In genomic region chr7:142859829-142860228, GRCh38 we compare ENCODE assay signal across 15 cellular contexts. TPM values are rescaled to one million over a fixed set of nuclear protein-coding genes. Genes with fewer than 3 reads are reported as not detected.
A peak's percentile ranks its signal among the peaks of the same experiment; 100 is the strongest.
DNase-seq lines count a peak whose midpoint lies in the region; ATAC-seq, FAIRE-seq and TF ChIP-seq lines count a peak whose summit lies in the region.
"Had no signal": no experiment of that assay in that cellular context is flagged by ENCODE, and none has a peak within 500 bp of the region (broad histone marks: within the 10 kb centered on the region; RNA-seq: fewer than 3 reads in every experiment).

No MANE protein-coding gene starts in this region.

- intact Hi-C loops in K562 (cut with micrococcal nuclease) = no loop called here

- H3K79me2 ChIP-seq in K562 (ENCODE audit: control insufficient read depth, insufficient read depth, low read length) = no peaks in the 10 kb centered on the region

- H4K20me1 ChIP-seq in K562 (replicated peaks; ENCODE audit: control insufficient read depth, insufficient read depth, low read length) = no peaks in the 10 kb centered on the region; the same call in 1 of the 2 replicates

- 6% methylated on average over 5 of the region's 5 CpGs for WGBS in K562 (ENCODE audit: insufficient coverage, low coverage, missing lambda C conversion rate)

- DNase-seq in A172 (ENCODE audit: low spot score) = peak; percentile 10
- peak; percentile 18 for DNase-seq in HS-5 (ENCODE audit: low read depth)
- DNase-seq in K562 (ENCODE audit: extremely low read depth in 1 of 4, low spot score in 3 of 4) = no peak
- peak; percentile 14 for DNase-seq in kidney tubule cell (ENCODE audit: low spot score)
- DNase-seq in NCI-H226 = no peak
- no peak for DNase-seq in NCI-H774 (lab: John Stamatoyannopoulos, UW)
- no peak for DNase-seq in Ammon's horn (ENCODE audit: low spot score)
- DNase-seq: activated CD4-positive, alpha-beta T cell treated with anti-CD3 and anti-CD28 coated beads for 4 hours; cerebellar nuclear complex; kidney glomerular epithelial cell; NCI-H748 treated with DMSO at 0.1 percent for 48 hours; nephron progenitor cell; stimulated activated CD8-positive, alpha-beta memory T cell treated with anti-CD3 and anti-CD28 coated beads, Interleukin-4, amount 100 ng/mL, for 48 hours had no signal

- peaks cover 13 to 56% of the 10 kb centered on the region in 2 experiments; a peak in 4 of 5 replicates for H3K27me3 ChIP-seq in K562 (ENCODE audit: control insufficient read depth in 2 of 2, insufficient read depth in 2 of 2, low read length in 2 of 2)

- no peak overlapping the region for H2AFZ ChIP-seq in K562 (ENCODE audit: low read depth, low read length)

- no peak overlapping the region for H3K4me2 ChIP-seq in K562 (ENCODE audit: insufficient read depth, low read length)

- no peak overlapping the region for H3K4me3 ChIP-seq in K562

- TF ChIP-seq RAD21 in K562 (CRISPR knock-in tag; conservative IDR thresholded peaks at IDR 0.05 in 1 of 2, IDR thresholded peaks at IDR 0.05 in 1 of 2) = no peak

- in situ Hi-C loops in K562 (cut with MboI) = loop anchor here (5.0 kb wide), 1 partner anchor 362 kb away; the partner anchor contains the start of gene TAS2R40

- no peak for TF ChIP-seq CTCF in K562 (IDR thresholded peaks at IDR 0.05 in 2 of 3, conservative IDR thresholded peaks at IDR 0.05 in 1 of 3; ENCODE audit: insufficient read depth in 2 of 3, low read depth in 1 of 3, low read length in 3 of 3)

- FAIRE-seq in K562 (lab: Jason Lieb, UNC) = peak; percentile 42

- H3K36me3 ChIP-seq in K562 (ENCODE audit: control insufficient read depth, insufficient read depth, low read length) = no peaks in the 10 kb centered on the region

- TF ChIP-seq EP300 in K562 (IDR thresholded peaks at IDR 0.05; ENCODE audit: low read length) = no peak

- POLR2A ChIA-PET in K562 (lab: Yijun Ruan, JAX) = interaction anchor here (0.7 to 1.3 kb wide), 3 partner anchors 18 to 1131 kb away, joined by 3 to 4 read pairs (median 3); no protein-coding TSS in a partner anchor

- no peak overlapping the region for H3K27ac ChIP-seq in K562 (ENCODE audit: extremely low read depth, low read depth, low read length)

- H3K4me1 ChIP-seq in K562 (replicated peaks in 1 of 2; ENCODE audit: control insufficient read depth in 2 of 2, insufficient read depth in 2 of 2, low read length in 2 of 2) = peaks cover 7 to 13% of the 10 kb centered on the region in 2 experiments; a peak in 4 of 5 replicates

- no peak for TF ChIP-seq POLR2A in K562 (conservative IDR thresholded peaks at IDR 0.05)

- ATAC-seq in K562 (no peak), HG02610 (IDR thresholded peaks at IDR 0.05; ENCODE audit: unreplicated experiment) (no peak)

- H3K9ac ChIP-seq in K562 (ENCODE audit: insufficient read depth in 1 of 2, low read depth in 2 of 2, low read length in 2 of 2) = no peak overlapping the region

- H3K9me1 ChIP-seq in K562 (ENCODE audit: control insufficient read depth, insufficient read depth, low read length) = no peaks in the 10 kb centered on the region

- CTCF ChIA-PET in K562 (lab: Yijun Ruan, JAX; ENCODE audit: low intra/inter-chr PET ratio) = no interaction called here

- no peaks in the 10 kb centered on the region for H3K9me3 ChIP-seq in K562 (replicated peaks; ENCODE audit: control insufficient read depth, insufficient read depth, low read depth, low read length)

- BruUV-seq in K562 (replicated peaks; lab: Mats Ljungman, UMichigan) = no TSS peak

TF ChIP-seq in K562, 482 proteins besides CTCF, POLR2A, EP300 and RAD21:
- TF ChIP-seq TAL1 (IDR thresholded peaks at IDR 0.05) (no peak), FOSL1 (tag; conservative IDR thresholded peaks at IDR 0.05) (0 out of 2 replicates have a peak, but pooled peaks have one; percentile 13)
TF ChIP-seq in K562: peak in this region for 1.

RNA-seq across cellular contexts. Expression of gene EPHB6, which starts 5.0 kb away (rescaled TPM):
- 2.0 and 2.7 TPM in 2 replicates for total RNA-seq in A172 (2014; rRNA removed; shearing (Covaris generic))
- total RNA-seq in K562 (2011; cell fraction: chromatin; rRNA removed; ENCODE audit: low replicate concordance) = 81.3 and 499 TPM in 2 replicates
- total RNA-seq in K562 (2011; cell fraction: nucleolus; rRNA removed) = 147 and 442 TPM in 2 replicates
- 112 and 171 TPM in 2 replicates for total RNA-seq in K562 (2011; cell fraction: nucleoplasm; rRNA removed)
- total RNA-seq in K562 (2014; rRNA removed) (10.4 and 11.3 TPM in 2 replicates), K562 (2014; rRNA removed; fragmentation: Illumina TruSeq; extraction: Trizol) (4.1 and 4.3 TPM in 2 replicates), K562 (2015; rRNA removed; fragmentation: Illumina TruSeq; extraction: Trizol) (1.5 and 2.1 TPM in 2 replicates), K562 (2021) (13.2 and 19.1 TPM in 2 replicates)
- polyA plus RNA-seq in K562 (2011; rRNA removed) (108 and 123 TPM in 2 replicates), K562 (2014; fragmentation: Illumina TruSeq; extraction: Trizol) (7.6 and 10.7 TPM in 2 replicates), K562 (2014; fragmentation: Nextera tagmentation; extraction: Ambion mirVana) (1 to 10 TPM; 1.4 to 2.5 TPM), K562 (2014; rRNA removed) (12.0 and 16.3 TPM in 2 replicates)
- 99.6 and 191 TPM in 2 replicates for polyA plus RNA-seq in K562 (2011; cell fraction: cytosol; rRNA removed)
- 516 and 1,081 TPM in 2 replicates for polyA plus RNA-seq in K562 (2011; cell fraction: nucleus; rRNA removed)
- 8.8 and 13.0 TPM in 2 replicates for polyA plus RNA-seq in K562 (2012)
- polyA minus RNA-seq in K562 (2011; rRNA and poly(A)+ RNA removed) = 56.3 and 87.3 TPM in 2 replicates
- polyA minus RNA-seq in K562 (2011; cell fraction: cytosol; rRNA and poly(A)+ RNA removed) = 119 and 124 TPM in 2 replicates
- polyA minus RNA-seq in K562 (2011; cell fraction: nucleus; rRNA and poly(A)+ RNA removed) = 75.4 and 113 TPM in 2 replicates

RNA-seq across cellular contexts. Expression of gene TRPV6, which starts 25.7 kb away (rescaled TPM):
- not detected in 2 replicates for total RNA-seq in A172 (2014; rRNA removed; shearing (Covaris generic))
- 2.1 and 5.6 TPM in 2 replicates for total RNA-seq in K562 (2011; cell fraction: chromatin; rRNA removed; ENCODE audit: low replicate concordance)
- 3.2 and 3.3 TPM in 2 replicates for total RNA-seq in K562 (2011; cell fraction: nucleolus; rRNA removed)
- 2.2 and 2.7 TPM in 2 replicates for total RNA-seq in K562 (2011; cell fraction: nucleoplasm; rRNA removed)
- total RNA-seq in K562 (2014; rRNA removed) (0.04 and 0.36 TPM in 2 replicates), K562 (2014; rRNA removed; fragmentation: Illumina TruSeq; extraction: Trizol) (0.11 and 0.51 TPM in 2 replicates), K562 (2015; rRNA removed; fragmentation: Illumina TruSeq; extraction: Trizol) (0.04 and 0.11 TPM in 2 replicates), K562 (2021) (0.18 and 0.81 TPM in 2 replicates)
- polyA plus RNA-seq in K562 (2011; rRNA removed) (0.08 and 0.37 TPM in 2 replicates), K562 (2014; fragmentation: Illumina TruSeq; extraction: Trizol) (0.25 and 0.26 TPM in 2 replicates), K562 (2014; fragmentation: Nextera tagmentation; extraction: Ambion mirVana) (under 1 TPM; 0.04 to 0.06 TPM), K562 (2014; rRNA removed) (0.22 and 0.32 TPM in 2 replicates)
- 0.19 and 0.33 TPM in 2 replicates for polyA plus RNA-seq in K562 (2011; cell fraction: cytosol; rRNA removed)
- polyA plus RNA-seq in K562 (2011; cell fraction: nucleus; rRNA removed) = 3.7 and 4.0 TPM in 2 replicates
- 0.59 and 13.5 TPM in 2 replicates for polyA plus RNA-seq in K562 (2012)
- 0.36 and 0.46 TPM in 2 replicates for polyA minus RNA-seq in K562 (2011; rRNA and poly(A)+ RNA removed)
- polyA minus RNA-seq in K562 (2011; cell fraction: cytosol; rRNA and poly(A)+ RNA removed) = not detected in 2 replicates
- polyA minus RNA-seq in K562 (2011; cell fraction: nucleus; rRNA and poly(A)+ RNA removed) = 0.89 and 0.94 TPM in 2 replicates
- total RNA-seq: HT1080 had no signal

Comparison
In these comparisons a context has a peak if more than half of its experiments do, and no peak if none do; other contexts are left out.
1. DNase-seq: peak in A172 (single experiment), HS-5 (single experiment) and kidney tubule cell (single experiment); none in K562 (0 of 4), NCI-H226 (single experiment), NCI-H774 (single experiment) and Ammon's horn (single experiment).